Comparison of ENCODE assay signal across 8 cellular contexts in the genomic region with DNA sequence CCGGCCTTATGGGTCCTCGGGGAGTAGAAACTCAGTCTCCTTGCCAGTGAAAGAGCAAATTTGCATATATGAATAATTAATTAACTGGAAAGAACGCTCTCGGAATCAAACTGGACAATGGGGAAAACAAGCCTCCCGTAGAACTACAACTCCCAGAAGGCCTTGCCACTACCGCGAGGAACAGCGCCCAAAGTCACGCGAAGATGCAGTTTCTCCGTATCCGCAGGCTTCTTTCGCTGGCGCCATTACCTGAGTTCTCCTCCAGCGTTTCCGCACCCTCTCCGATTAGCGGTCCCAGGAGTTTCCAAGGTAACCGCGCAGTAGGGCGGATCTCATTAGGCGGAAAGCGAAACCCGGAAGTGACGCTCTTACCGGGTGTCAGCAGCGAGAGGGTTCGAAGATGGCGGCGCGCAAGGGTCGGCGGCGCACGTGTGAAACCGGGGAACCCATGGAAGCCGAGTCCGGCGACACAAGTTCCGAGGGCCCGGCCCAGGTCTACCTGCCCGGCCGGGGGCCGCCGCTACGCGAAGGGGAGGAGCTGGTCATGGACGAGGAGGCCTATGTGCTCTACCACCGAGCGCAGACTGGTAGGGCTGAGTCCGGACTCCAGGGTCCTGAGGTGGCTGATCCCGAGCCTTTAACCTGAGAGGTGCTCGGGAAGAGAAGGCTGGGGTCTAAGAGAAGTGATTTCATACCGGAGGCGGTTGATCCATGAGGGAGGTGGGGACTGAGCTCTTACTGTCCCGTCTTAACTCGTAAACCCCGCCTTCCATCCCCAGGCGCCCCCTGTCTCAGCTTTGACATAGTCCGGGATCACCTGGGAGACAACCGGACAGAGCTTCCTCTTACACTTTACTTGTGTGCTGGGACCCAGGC. TPM values are rescaled to one million over a fixed set of nuclear protein-coding genes. Genes with fewer than 3 reads are reported as not detected.
A peak's percentile ranks its signal among the peaks of the same experiment; 100 is the strongest.
DNase-seq lines count a peak whose midpoint lies in the region; ATAC-seq lines count a peak whose summit lies in the region.

A gene (plus strand): TSS at position 378 of the 876 bp plus-strand sequence. CDS start 23 bp downstream, at position 401.

- H3K18ac ChIP-seq in mesendoderm (ENCODE audit: low read length): peak within 1 kb of the TSS; percentile 70

- H4K8ac ChIP-seq in mesendoderm (ENCODE audit: low read depth, low read length): peak within 1 kb of the TSS; percentile 88

- H3K4me1 Mint-ChIP-seq in activated CD8-positive, alpha-beta memory T cell treated with anti-CD3 and anti-CD28 coated beads, Interleukin-2, amount 10 ng/mL, durations not matched to agents 7 days and 5 days: peaks cover 26% of the 10 kb centered on the region

- peaks cover 28% of the 10 kb centered on the region for H3K27me3 Mint-ChIP-seq in activated CD8-positive, alpha-beta memory T cell treated with anti-CD3 and anti-CD28 coated beads, Interleukin-2, amount 10 ng/mL, durations not matched to agents 7 days and 5 days

- peaks cover 19% of the 10 kb centered on the region for H3K36me3 Mint-ChIP-seq in activated CD8-positive, alpha-beta memory T cell treated with anti-CD3 and anti-CD28 coated beads, Interleukin-2, amount 10 ng/mL, durations not matched to agents 7 days and 5 days

- H2BK120ac ChIP-seq in mesendoderm (ENCODE audit: low read depth, low read length): no peak within 1 kb of the TSS

- H3K27me3 ChIP-seq in NT2/D1 (ENCODE audit: insufficient read depth, insufficient read length) (peaks cover 24% of the 10 kb centered on the region), endocrine pancreas (ENCODE audit: control insufficient read depth, insufficient read depth, low read length) (no peaks in the 10 kb centered on the region), mesendoderm (ENCODE audit: insufficient read depth, low read length, poor library complexity) (no peaks in the 10 kb centered on the region)

- H3K36me3 ChIP-seq in NT2/D1 (ENCODE audit: insufficient read depth, insufficient read length, low read length) (peaks cover 40% of the 10 kb centered on the region), endocrine pancreas (ENCODE audit: control insufficient read depth, insufficient read depth, low read length) (no peaks in the 10 kb centered on the region), mesendoderm (ENCODE audit: control insufficient read depth, insufficient read depth, low read length) (peaks cover 8% of the 10 kb centered on the region)

- peak within 1 kb of the TSS; percentile 92 for H3K4me3 Mint-ChIP-seq in activated CD8-positive, alpha-beta memory T cell treated with anti-CD3 and anti-CD28 coated beads, Interleukin-2, amount 10 ng/mL, durations not matched to agents 7 days and 5 days

- H3K4me2 ChIP-seq in mesendoderm (ENCODE audit: low read length): peak within 1 kb of the TSS; percentile 55

- no peak within 1 kb of the TSS for H2AK5ac ChIP-seq in mesendoderm (ENCODE audit: low read length)

- peak within 1 kb of the TSS; percentile 91 for H3K56ac ChIP-seq in mesendoderm (ENCODE audit: low read length)

- peaks cover 8% of the 10 kb centered on the region for H3K79me1 ChIP-seq in mesendoderm (ENCODE audit: low read length)

- DNase-seq in COLO668 (lab: John Stamatoyannopoulos, UW; ENCODE audit: unreplicated experiment) (peak; percentile 94), HUDEP-2 (lab: John Stamatoyannopoulos, UW; ENCODE audit: unreplicated experiment in 76 of 76) (peak; percentile 69 to 98 (median 94)), NT2/D1 (ENCODE audit: low read depth, low spot score) (peak; percentile 89), mesendoderm (peak; percentile 99)
- peak; percentile 98 for DNase-seq in activated CD8-positive, alpha-beta memory T cell treated with anti-CD3 and anti-CD28 coated beads, Interleukin-2, amount 10 ng/mL, durations not matched to agents 7 days and 5 days
- peak; percentile 86 for DNase-seq in stimulated activated CD8-positive, alpha-beta memory T cell treated with anti-CD3 and anti-CD28 coated beads, Interleukin-15, amount 100 ng/mL, for 1 hour (ENCODE audit: low read depth)

- H3K4ac ChIP-seq in mesendoderm (ENCODE audit: low read depth, low read length): peak within 1 kb of the TSS; percentile 43

- H4K5ac ChIP-seq in mesendoderm (ENCODE audit: low read length): no peak within 1 kb of the TSS

- H3K27ac ChIP-seq in mesendoderm (ENCODE audit: low read depth, low read length): peak within 1 kb of the TSS; percentile 7

- H3K23ac ChIP-seq in mesendoderm (ENCODE audit: low read length): no peak within 1 kb of the TSS

- peak; percentile 70 for ATAC-seq in GM21367 (IDR thresholded peaks at IDR 0.05; ENCODE audit: unreplicated experiment)
- peak; percentile 92 for ATAC-seq in activated CD8-positive, alpha-beta memory T cell treated with anti-CD3 and anti-CD28 coated beads, Interleukin-2, amount 10 ng/mL, durations not matched to agents 7 days and 5 days

- no peaks in the 10 kb centered on the region for H3K9me3 ChIP-seq in NT2/D1 (ENCODE audit: insufficient read depth, low read length)
- H3K9me3 ChIP-seq in endocrine pancreas (ENCODE audit: control insufficient read depth, low read length): no peaks in the 10 kb centered on the region

- no peaks in the 10 kb centered on the region for H3K9me3 Mint-ChIP-seq in activated CD8-positive, alpha-beta memory T cell treated with anti-CD3 and anti-CD28 coated beads, Interleukin-2, amount 10 ng/mL, durations not matched to agents 7 days and 5 days (ENCODE audit: low read depth)

- peak within 1 kb of the TSS; percentile 94 for H3K9ac ChIP-seq in NT2/D1 (ENCODE audit: insufficient read length, low read depth)
- peak within 1 kb of the TSS; percentile 92 for H3K9ac ChIP-seq in endocrine pancreas (ENCODE audit: control insufficient read depth, insufficient read depth, low read length)
- H3K9ac ChIP-seq in mesendoderm (ENCODE audit: low read length): peak within 1 kb of the TSS; percentile 88

- H3K4me1 ChIP-seq in NT2/D1 (ENCODE audit: insufficient read depth, insufficient read length): peaks cover 4% of the 10 kb centered on the region
- no peaks in the 10 kb centered on the region for H3K4me1 ChIP-seq in endocrine pancreas (ENCODE audit: control insufficient read depth, insufficient read depth, low read length)
- peaks cover 8% of the 10 kb centered on the region for H3K4me1 ChIP-seq in mesendoderm (ENCODE audit: control insufficient read depth, low read depth, low read length)

- no peak within 1 kb of the TSS for H2BK15ac ChIP-seq in mesendoderm (replicated peaks; ENCODE audit: low read depth)

- no peak within 1 kb of the TSS for H2BK5ac ChIP-seq in mesendoderm (ENCODE audit: low read length)

- H3K4me3 ChIP-seq in NT2/D1 (ENCODE audit: insufficient read length, low read depth) (peak within 1 kb of the TSS; percentile 93), endocrine pancreas (ENCODE audit: control insufficient read depth, insufficient read depth, low read length) (peak within 1 kb of the TSS; percentile 85), mesendoderm (ENCODE audit: low read length) (peak within 1 kb of the TSS; percentile 97)

- WGBS in mesendoderm (ENCODE audit: extremely low coverage, insufficient coverage, low lambda C conversion rate): no CpG with 5 or more reads among the region's 61 CpGs

- peaks cover 7% of the 10 kb centered on the region for H3K79me2 ChIP-seq in mesendoderm (ENCODE audit: control insufficient read depth, insufficient read depth, low read length)

- CTCF ChIA-PET in activated CD8-positive, alpha-beta memory T cell treated with anti-CD3 and anti-CD28 coated beads, Interleukin-2, amount 10 ng/mL, durations not matched to agents 7 days and 5 days (lab: Charles Lee): interaction anchor here (1.0 to 1.5 kb wide), 7 partner anchors 24 to 138 kb away, joined by 3 to 7 read pairs (median 4); a partner anchor contains a TSS

- H3K27ac Mint-ChIP-seq in activated CD8-positive, alpha-beta memory T cell treated with anti-CD3 and anti-CD28 coated beads, Interleukin-2, amount 10 ng/mL, durations not matched to agents 7 days and 5 days: peak within 1 kb of the TSS; percentile 94

RNA-seq across cellular contexts. Expression of the gene that starts here (rescaled TPM):
- 10 to 100 TPM; 37.9 to 58.7 TPM for total RNA-seq in activated CD8-positive, alpha-beta memory T cell treated with anti-CD3 and anti-CD28 coated beads, Interleukin-2, amount 10 ng/mL, durations not matched to agents 7 days and 5 days
- polyA plus RNA-seq in mesendoderm (2013, experiment 1 of 2): 35.4 TPM
- 37.3 TPM for polyA plus RNA-seq in mesendoderm (2013, experiment 2 of 2)

Comparison
In these comparisons a context has a peak if more than half of its experiments do, and no peak if none do; other contexts are left out.
1. Peak in every context shown above with its lines: DNase-seq, ATAC-seq, H3K4me3 ChIP-seq and H3K27ac ChIP-seq.